2 cellular contexts compared by ENCODE assay signal in genomic region chr22:17230239-17230638, GRCh38.
TF ChIP-seq lines count a peak whose summit lies in the region.

No MANE protein-coding gene starts in this region.

TF ChIP-seq in liver, 16 proteins besides CTCF, POLR2A, EP300 and RAD21 (continued from another document):
- peak; percentile 44 for TF ChIP-seq REST (IDR thresholded peaks at IDR 0.05)
- peak; percentile 84 for TF ChIP-seq FOXA1 (IDR thresholded peaks at IDR 0.05)
- peak; percentile 45 to 71 for TF ChIP-seq HNF4A (conservative IDR thresholded peaks at IDR 0.05)
- TF ChIP-seq YY1 (IDR thresholded peaks at IDR 0.05): peak; percentile 75
- TF ChIP-seq NR2F2 (IDR thresholded peaks at IDR 0.05): no peak
- no peak for TF ChIP-seq TAF1 (conservative IDR thresholded peaks at IDR 0.05)
- no peak for TF ChIP-seq GABPA (IDR thresholded peaks at IDR 0.05 in 1 of 2, conservative IDR thresholded peaks at IDR 0.05 in 1 of 2)
- peak; percentile 45 for TF ChIP-seq SP1 (IDR thresholded peaks at IDR 0.05)
- TF ChIP-seq FOXA2 (IDR thresholded peaks at IDR 0.05): peak; percentile 96

TF ChIP-seq in HepG2, 621 proteins besides CTCF, POLR2A, EP300 and RAD21 (continued from another document):
- TF ChIP-seq ZNF646 (CRISPR knock-in tag; IDR thresholded peaks at IDR 0.05) (no peak), YY1 (IDR thresholded peaks at IDR 0.05; ENCODE audit: insufficient read depth, insufficient replicate concordance, low read depth, low read length) (no peak), AHR (CRISPR knock-in tag; IDR thresholded peaks at IDR 0.05) (no peak), SMARCE1 (IDR thresholded peaks at IDR 0.05; ENCODE audit: borderline replicate concordance) (no peak), SRSF9 (IDR thresholded peaks at IDR 0.05; ENCODE audit: borderline replicate concordance, insufficient read depth, low read depth, low read length, poor library complexity, severe bottlenecking) (no peak)
